Comparison of ENCODE assay signal across 9 cellular contexts in genomic region chr2:210502997-210503621, GRCh38. TPM values are rescaled to one million over a fixed set of nuclear protein-coding genes. Genes with fewer than 3 reads are reported as not detected.
DNase-seq lines count a peak whose midpoint lies in the region; ATAC-seq and TF ChIP-seq lines count a peak whose summit lies in the region.
"Had no signal": no experiment of that assay in that cellular context is flagged by ENCODE, and none has a peak within 500 bp of the region (broad histone marks: within the 10 kb centered on the region; RNA-seq: fewer than 3 reads in every experiment).

No MANE protein-coding gene starts in this region.

- peak; percentile 15 for DNase-seq in Caki2 (ENCODE audit: low read depth)
- DNase-seq in NCI-H748 (lab: John Stamatoyannopoulos, UW; ENCODE audit: unreplicated experiment): peak; percentile 64
- no peak for DNase-seq in activated naive CD8-positive, alpha-beta T cell treated with anti-CD3 and anti-CD28 coated beads, Interleukin-2, amount 10 ng/mL, durations not matched to agents 7 days and 5 days
- DNase-seq in left ventricle myocardium superior: no peak
- DNase-seq in psoas muscle: peak; percentile 30 to 57
- DNase-seq in effector CD8-positive, alpha-beta T cell (lab: John Stamatoyannopoulos, UW): no peak

- no peaks in the 10 kb centered on the region for H3K36me3 Mint-ChIP-seq in activated naive CD8-positive, alpha-beta T cell treated with anti-CD3 and anti-CD28 coated beads, Interleukin-2, amount 10 ng/mL, durations not matched to agents 7 days and 5 days

- H3K27ac ChIP-seq in psoas muscle: no peak overlapping the region

- peak overlapping the region; percentile 70 for H3K4me3 Mint-ChIP-seq in activated naive CD8-positive, alpha-beta T cell treated with anti-CD3 and anti-CD28 coated beads, Interleukin-2, amount 10 ng/mL, durations not matched to agents 7 days and 5 days
- H3K4me3 Mint-ChIP-seq: central memory CD8-positive, alpha-beta T cell had no signal

- POLR2A ChIA-PET in activated naive CD8-positive, alpha-beta T cell treated with anti-CD3 and anti-CD28 coated beads, Interleukin-2, amount 10 ng/mL, durations not matched to agents 7 days and 5 days (lab: Charles Lee): no interaction called here

- no peaks in the 10 kb centered on the region for H3K9me3 ChIP-seq in psoas muscle

- intact Hi-C loops in left ventricle myocardium superior (cut with micrococcal nuclease): no loop called here
- intact Hi-C loops in psoas muscle (cut with DNase I): no loop called here

- no peaks in the 10 kb centered on the region for H3K36me3 ChIP-seq in psoas muscle (ENCODE audit: insufficient read depth in 1 of 2, low read depth in 1 of 2)

- in situ Hi-C loops in Caki2 (cut with HindIII; ENCODE audit: low pct_unique_long_range_greater_than_20kb, low sequenced_read_pairs): no loop called here

- no peak overlapping the region for H3K27ac Mint-ChIP-seq in activated naive CD8-positive, alpha-beta T cell treated with anti-CD3 and anti-CD28 coated beads, Interleukin-2, amount 10 ng/mL, durations not matched to agents 7 days and 5 days

- ATAC-seq in GM19043 (IDR thresholded peaks at IDR 0.05; ENCODE audit: low read depth, unreplicated experiment): peak; percentile 83
- ATAC-seq in HG03196 (IDR thresholded peaks at IDR 0.05; ENCODE audit: unreplicated experiment): peak; percentile 93
- peak; percentile 58 for ATAC-seq in activated naive CD8-positive, alpha-beta T cell treated with anti-CD3 and anti-CD28 coated beads, Interleukin-2, amount 10 ng/mL, durations not matched to agents 7 days and 5 days (ENCODE audit: low read depth)
- ATAC-seq in left ventricle myocardium superior: peak; percentile 41
- ATAC-seq in psoas muscle: peak; percentile 39 to 85 (median 69)

- H3K27me3 ChIP-seq in psoas muscle (ENCODE audit: insufficient read depth in 3 of 3, low read length in 2 of 3): no peaks in the 10 kb centered on the region

- H3K4me1 ChIP-seq in psoas muscle: no peaks in the 10 kb centered on the region

- TF ChIP-seq CTCF in psoas muscle (IDR thresholded peaks at IDR 0.05): peak; percentile 84

- H3K9me3 Mint-ChIP-seq in activated naive CD8-positive, alpha-beta T cell treated with anti-CD3 and anti-CD28 coated beads, Interleukin-2, amount 10 ng/mL, durations not matched to agents 7 days and 5 days: peaks cover 5% of the 10 kb centered on the region

- peaks cover 4% of the 10 kb centered on the region for H3K4me1 Mint-ChIP-seq in activated naive CD8-positive, alpha-beta T cell treated with anti-CD3 and anti-CD28 coated beads, Interleukin-2, amount 10 ng/mL, durations not matched to agents 7 days and 5 days

- H3K27me3 Mint-ChIP-seq in activated naive CD8-positive, alpha-beta T cell treated with anti-CD3 and anti-CD28 coated beads, Interleukin-2, amount 10 ng/mL, durations not matched to agents 7 days and 5 days: peaks cover 11% of the 10 kb centered on the region

- WGBS in psoas muscle, 3 donors: 4 to 7% (median 7%) methylated on average over 7 of the region's 7 CpGs

- H3K4me3 ChIP-seq in psoas muscle: peak overlapping the region; percentile 65

RNA-seq across cellular contexts. Expression of gene LANCL1, which starts 26.6 kb away (rescaled TPM):
- 42.3 and 44.6 TPM in 2 replicates for total RNA-seq in Caki2 (2014; rRNA removed; shearing (Covaris generic); ENCODE audit: low replicate concordance)
- total RNA-seq in activated naive CD8-positive, alpha-beta T cell treated with anti-CD3 and anti-CD28 coated beads, Interleukin-2, amount 10 ng/mL, durations not matched to agents 7 days and 5 days: 10 to 100 TPM; 37.2 to 39.9 TPM
- total RNA-seq in left ventricle myocardium superior (57.8 TPM), psoas muscle (10 to 100 TPM; 28.3 to 41.0 (median 38.8) TPM)
- polyA plus RNA-seq in psoas muscle: 10 to 100 TPM in 2 of 3 donors, 1 to 10 TPM in 1; 8.8 to 36.0 (median 14.4) TPM

RNA-seq across cellular contexts. Expression of gene CPS1, which starts 53.3 kb away (rescaled TPM):
- total RNA-seq in Caki2 (2014; rRNA removed; shearing (Covaris generic); ENCODE audit: low replicate concordance): 0.23 and 0.95 TPM in 2 replicates
- 1 to 10 TPM in 1 of 2 experiments, under 1 TPM in 1; 0.68 to 1.1 TPM for total RNA-seq in activated naive CD8-positive, alpha-beta T cell treated with anti-CD3 and anti-CD28 coated beads, Interleukin-2, amount 10 ng/mL, durations not matched to agents 7 days and 5 days
- 3.1 TPM for total RNA-seq in left ventricle myocardium superior
- total RNA-seq in psoas muscle: 1 to 10 TPM in 2 of 4 donors, under 1 TPM in 2; 0.55 to 2.3 (median 1.2) TPM
- polyA plus RNA-seq in psoas muscle: under 1 TPM; 0.11 to 0.39 (median 0.13) TPM

Comparison
In these comparisons a context has a peak if more than half of its experiments do, and no peak if none do; other contexts are left out.
1. DNase-seq: peak in Caki2 (single experiment), NCI-H748 (single experiment) and psoas muscle (2 of 2); none in activated naive CD8-positive, alpha-beta T cell treated with anti-CD3 and anti-CD28 coated beads, Interleukin-2, amount 10 ng/mL, durations not matched to agents 7 days and 5 days (single experiment), left ventricle myocardium superior (single experiment) and effector CD8-positive, alpha-beta T cell (single experiment).
2. ATAC-seq: peak in every context shown above with its lines; median percentile 93 in HG03196; 83 in GM19043; 69 in psoas muscle; 58 in activated naive CD8-positive, alpha-beta T cell treated with anti-CD3 and anti-CD28 coated beads, Interleukin-2, amount 10 ng/mL, durations not matched to agents 7 days and 5 days; 41 in left ventricle myocardium superior.